In genomic region chr9:112671256-112671655, GRCh38 we compare ENCODE assay signal across 5 cellular contexts.
"Had no signal": no experiment of that assay in that cellular context is flagged by ENCODE, and none has a peak within 500 bp of the region (broad histone marks: within the 10 kb centered on the region; RNA-seq: fewer than 3 reads in every experiment).

No MANE protein-coding gene starts in this region.

- ATAC-seq: GM23338 had no signal

- H3K4me3 ChIP-seq: GM23338, K562 had no signal

- DNase-seq: H9, HCEC 1CT, IMR-90 had no signal
